1 cellular context compared by ENCODE assay signal in genomic region chr18:57029761-57030160, GRCh38.
TF ChIP-seq lines count a peak whose summit lies in the region.

No MANE protein-coding gene starts in this region.

TF ChIP-seq in GM12878, 131 proteins besides CTCF, POLR2A, EP300 and RAD21 (continued from another document):
- TF ChIP-seq USF2 (IDR thresholded peaks at IDR 0.05; ENCODE audit: borderline replicate concordance, low read depth, low read length) (no peak), ZNF622 (IDR thresholded peaks at IDR 0.05) (no peak), ZZZ3 (IDR thresholded peaks at IDR 0.05; ENCODE audit: control insufficient read depth, insufficient read length, low read depth) (no peak), FOXK2 (IDR thresholded peaks at IDR 0.05) (no peak), CREM (IDR thresholded peaks at IDR 0.05; ENCODE audit: low read depth) (no peak), RUNX3 (IDR thresholded peaks at IDR 0.05; ENCODE audit: low read length) (no peak), RBBP5 (conservative IDR thresholded peaks at IDR 0.05) (no peak)
